In genomic region chr11:18540207-18541009, GRCh38 we compare ENCODE assay signal across 7 cellular contexts. TPM values are rescaled to one million over a fixed set of nuclear protein-coding genes. Genes with fewer than 3 reads are reported as not detected.
DNase-seq lines count a peak whose midpoint lies in the region; ATAC-seq and TF ChIP-seq lines count a peak whose summit lies in the region.

No MANE protein-coding gene starts in this region.

- H3K4me3 Mint-ChIP-seq in activated naive CD4-positive, alpha-beta T cell treated with anti-CD3 and anti-CD28 coated beads, Interleukin-2, amount 10 ng/mL, durations not matched to agents 7 days and 5 days = no peak overlapping the region

- no peak overlapping the region for H3K4me2 ChIP-seq in hepatocyte

- TF ChIP-seq CTCF in hepatocyte (IDR thresholded peaks at IDR 0.05; ENCODE audit: poor library complexity) = peak; percentile 59

- no peaks in the 10 kb centered on the region for H3K9me2 ChIP-seq in hepatocyte (replicated peaks; ENCODE audit: insufficient read depth)

- no peaks in the 10 kb centered on the region for H3K27me3 ChIP-seq in hepatocyte

- 94% methylated on average over 1 of the region's 1 CpG for WGBS in hepatocyte (ENCODE audit: low lambda C conversion rate, missing lambda C conversion rate)

- H3K79me2 ChIP-seq in hepatocyte = no peaks in the 10 kb centered on the region

- no peak overlapping the region for H2AFZ ChIP-seq in hepatocyte

- peaks cover 3% of the 10 kb centered on the region for H3K36me3 Mint-ChIP-seq in activated naive CD4-positive, alpha-beta T cell treated with anti-CD3 and anti-CD28 coated beads, Interleukin-2, amount 10 ng/mL, durations not matched to agents 7 days and 5 days

- H3K4me1 ChIP-seq in hepatocyte (ENCODE audit: insufficient read depth) = no peaks in the 10 kb centered on the region

- no peak overlapping the region for H3K4me3 ChIP-seq in hepatocyte

- peak; percentile 30 for DNase-seq in G401 (ENCODE audit: low spot score)
- DNase-seq in SKM-1 (lab: John Stamatoyannopoulos, UW; ENCODE audit: unreplicated experiment) = peak; percentile 7
- peak; percentile 53 for DNase-seq in hepatocyte (ENCODE audit: low spot score)
- no peak for DNase-seq in activated naive CD4-positive, alpha-beta T cell treated with anti-CD3 and anti-CD28 coated beads, Interleukin-2, amount 10 ng/mL, durations not matched to agents 7 days and 5 days
- no peak for DNase-seq in activated CD8-positive, alpha-beta memory T cell treated with anti-CD3 and anti-CD28 coated beads for 24 hours

- H3K9me3 ChIP-seq in hepatocyte (ENCODE audit: low read depth) = no peaks in the 10 kb centered on the region

- no peak overlapping the region for H3K27ac ChIP-seq in hepatocyte

- ATAC-seq in HG02885 (IDR thresholded peaks at IDR 0.05; ENCODE audit: poor library complexity, unreplicated experiment) = peak; percentile 49
- no peak for ATAC-seq in HG02798 (IDR thresholded peaks at IDR 0.05; ENCODE audit: poor library complexity, unreplicated experiment)

- no peaks in the 10 kb centered on the region for H4K20me1 ChIP-seq in hepatocyte (ENCODE audit: insufficient read depth, poor library complexity, severe bottlenecking)

- H3K27ac Mint-ChIP-seq in activated naive CD4-positive, alpha-beta T cell treated with anti-CD3 and anti-CD28 coated beads, Interleukin-2, amount 10 ng/mL, durations not matched to agents 7 days and 5 days = no peak overlapping the region

- H3K9me3 Mint-ChIP-seq in activated naive CD4-positive, alpha-beta T cell treated with anti-CD3 and anti-CD28 coated beads, Interleukin-2, amount 10 ng/mL, durations not matched to agents 7 days and 5 days = no peaks in the 10 kb centered on the region

- H3K4me1 Mint-ChIP-seq in activated naive CD4-positive, alpha-beta T cell treated with anti-CD3 and anti-CD28 coated beads, Interleukin-2, amount 10 ng/mL, durations not matched to agents 7 days and 5 days = no peaks in the 10 kb centered on the region

- CTCF ChIA-PET in activated naive CD4-positive, alpha-beta T cell treated with anti-CD3 and anti-CD28 coated beads, Interleukin-2, amount 10 ng/mL, durations not matched to agents 7 days and 5 days (lab: Charles Lee) = interaction anchor here (0.7 to 5.5 kb wide), 40 partner anchors 9 to 425 kb away, joined by 3 to 84 read pairs (median 5); partner anchors contain the start of genes TMEM86A, TSG101 and UEVLD

- in situ Hi-C loops in G401 (cut with HindIII; ENCODE audit: low sequenced_read_pairs) = no loop called here

- H3K27me3 Mint-ChIP-seq in activated naive CD4-positive, alpha-beta T cell treated with anti-CD3 and anti-CD28 coated beads, Interleukin-2, amount 10 ng/mL, durations not matched to agents 7 days and 5 days = no peaks in the 10 kb centered on the region

- no peaks in the 10 kb centered on the region for H3K36me3 ChIP-seq in hepatocyte (replicated peaks; ENCODE audit: insufficient read depth, low read depth)

RNA-seq across cellular contexts. Expression of gene TSG101, which starts 13.7 kb away (rescaled TPM):
- 71.3 and 111 TPM in 2 replicates for total RNA-seq in G401 (2014; rRNA removed; shearing (Covaris generic))
- 78.6 and 136 TPM in 2 replicates for total RNA-seq in hepatocyte
- polyA plus RNA-seq in hepatocyte = 105 and 113 TPM in 2 replicates

RNA-seq across cellular contexts. Expression of gene UEVLD, which starts 48.1 kb away (rescaled TPM):
- 15.1 and 18.5 TPM in 2 replicates for total RNA-seq in G401 (2014; rRNA removed; shearing (Covaris generic))
- 26.0 and 33.0 TPM in 2 replicates for total RNA-seq in hepatocyte
- 11.5 and 11.8 TPM in 2 replicates for polyA plus RNA-seq in hepatocyte

RNA-seq across cellular contexts. Expression of gene MISFA, which starts 59.2 kb away (rescaled TPM):
- total RNA-seq in G401 (2014; rRNA removed; shearing (Covaris generic)) = not detected in 2 replicates
- 1.8 TPM in 1 of 2 replicates, not detected in the other for total RNA-seq in hepatocyte
- 2.0 and 3.2 TPM in 2 replicates for polyA plus RNA-seq in hepatocyte

Comparison
In these comparisons a context has a peak if more than half of its experiments do, and no peak if none do; other contexts are left out.
1. DNase-seq: peak in G401 (single experiment), SKM-1 (single experiment) and hepatocyte (single experiment); none in activated naive CD4-positive, alpha-beta T cell treated with anti-CD3 and anti-CD28 coated beads, Interleukin-2, amount 10 ng/mL, durations not matched to agents 7 days and 5 days (single experiment) and activated CD8-positive, alpha-beta memory T cell treated with anti-CD3 and anti-CD28 coated beads for 24 hours (single experiment).